1 cellular context compared by ENCODE assay signal in genomic region chr19:39539519-39540332, GRCh38.
TF ChIP-seq lines count a peak whose summit lies in the region.

A gene with protein sequence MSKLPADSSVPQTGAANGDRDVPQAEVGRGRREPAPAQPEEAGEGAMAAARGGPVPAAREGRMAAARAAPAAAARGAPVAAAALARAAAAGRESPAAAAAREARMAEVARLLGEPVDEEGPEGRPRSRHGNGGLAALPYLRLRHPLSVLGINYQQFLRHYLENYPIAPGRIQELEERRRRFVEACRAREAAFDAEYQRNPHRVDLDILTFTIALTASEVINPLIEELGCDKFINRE (minus strand): TSS chr19:39540161. CDS start chr19:39540079, 82 bp downstream.

TF ChIP-seq in HepG2, 621 proteins besides CTCF, POLR2A, EP300 and RAD21 (continued from another document and continues in another):
- TF ChIP-seq ZBTB25 (CRISPR knock-in tag; IDR thresholded peaks at IDR 0.05) (peak; percentile 39; the same call in 1 of the 2 replicates), IRF9 (CRISPR knock-in tag; IDR thresholded peaks at IDR 0.05; ENCODE audit: borderline replicate concordance) (no peak; the same call in 1 of the 2 replicates), ZSCAN20 (CRISPR knock-in tag; IDR thresholded peaks at IDR 0.05; ENCODE audit: borderline replicate concordance) (peak; percentile 88; the same call in 1 of the 2 replicates), ZNF775 (CRISPR knock-in tag; IDR thresholded peaks at IDR 0.05; ENCODE audit: borderline replicate concordance) (no peak), REL (CRISPR knock-in tag; conservative IDR thresholded peaks at IDR 0.05) (no peak), POLR2G (IDR thresholded peaks at IDR 0.05; ENCODE audit: low read depth, low read length) (peak; percentile 87), ZFP62 (CRISPR knock-in tag; IDR thresholded peaks at IDR 0.05) (no peak), ZNF501 (CRISPR knock-in tag; IDR thresholded peaks at IDR 0.05) (peak; percentile 50; the same call in 1 of the 2 replicates), ZNF441 (CRISPR knock-in tag; IDR thresholded peaks at IDR 0.05; ENCODE audit: borderline replicate concordance) (0 out of 2 replicates have a peak, but pooled peaks have one; percentile 50), PTBP1 (IDR thresholded peaks at IDR 0.05; ENCODE audit: low read depth, low read length, poor library complexity, severe bottlenecking) (no peak), SMYD3 (CRISPR knock-in tag; IDR thresholded peaks at IDR 0.05) (no peak), NBN (conservative IDR thresholded peaks at IDR 0.05) (no peak), ZNF30 (CRISPR knock-in tag; IDR thresholded peaks at IDR 0.05) (no peak), ZBTB10 (CRISPR knock-in tag; IDR thresholded peaks at IDR 0.05; ENCODE audit: borderline replicate concordance) (no peak), HOXD1 (CRISPR knock-in tag; IDR thresholded peaks at IDR 0.05) (0 out of 2 replicates have a peak, but pooled peaks have one; percentile 65), ZNF83 (CRISPR knock-in tag; IDR thresholded peaks at IDR 0.05; ENCODE audit: borderline replicate concordance) (no peak), ZNF652 (CRISPR knock-in tag; IDR thresholded peaks at IDR 0.05; ENCODE audit: borderline replicate concordance, low read depth) (no peak), MXD4 (CRISPR knock-in tag; IDR thresholded peaks at IDR 0.05) (no peak), RCOR2 (CRISPR knock-in tag; IDR thresholded peaks at IDR 0.05) (no peak), ZNF879 (CRISPR knock-in tag; IDR thresholded peaks at IDR 0.05) (no peak), ZNF12 (CRISPR knock-in tag; IDR thresholded peaks at IDR 0.05) (no peak), FUBP1 (CRISPR knock-in tag; IDR thresholded peaks at IDR 0.05; ENCODE audit: borderline replicate concordance) (no peak), PBX2 (CRISPR knock-in tag; IDR thresholded peaks at IDR 0.05) (no peak), SALL1 (CRISPR knock-in tag; IDR thresholded peaks at IDR 0.05) (peak; percentile 66), ZNF282 (IDR thresholded peaks at IDR 0.05; ENCODE audit: partially characterized antibody) (no peak), ZFYVE20 (CRISPR knock-in tag; IDR thresholded peaks at IDR 0.05; ENCODE audit: borderline replicate concordance, low read depth) (no peak), ZNF451 (CRISPR knock-in tag; IDR thresholded peaks at IDR 0.05) (0 out of 2 replicates have a peak, but pooled peaks have one; percentile 41), ARNT (IDR thresholded peaks at IDR 0.05) (no peak), ZNF383 (CRISPR knock-in tag; IDR thresholded peaks at IDR 0.05; ENCODE audit: borderline replicate concordance) (no peak), DNMT3B (CRISPR knock-in tag; conservative IDR thresholded peaks at IDR 0.05) (peak; percentile 78; the same call in 1 of the 2 replicates), NAIF1 (CRISPR knock-in tag; IDR thresholded peaks at IDR 0.05; ENCODE audit: borderline replicate concordance) (peak; percentile 98), ZUFSP (CRISPR knock-in tag; IDR thresholded peaks at IDR 0.05; ENCODE audit: borderline replicate concordance) (no peak)
- TF ChIP-seq, protein P1, sequence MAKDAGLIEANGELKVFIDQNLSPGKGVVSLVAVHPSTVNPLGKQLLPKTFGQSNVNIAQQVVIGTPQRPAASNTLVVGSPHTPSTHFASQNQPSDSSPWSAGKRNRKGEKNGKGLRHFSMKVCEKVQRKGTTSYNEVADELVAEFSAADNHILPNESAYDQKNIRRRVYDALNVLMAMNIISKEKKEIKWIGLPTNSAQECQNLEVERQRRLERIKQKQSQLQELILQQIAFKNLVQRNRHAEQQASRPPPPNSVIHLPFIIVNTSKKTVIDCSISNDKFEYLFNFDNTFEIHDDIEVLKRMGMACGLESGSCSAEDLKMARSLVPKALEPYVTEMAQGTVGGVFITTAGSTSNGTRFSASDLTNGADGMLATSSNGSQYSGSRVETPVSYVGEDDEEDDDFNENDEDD (CRISPR knock-in tag; IDR thresholded peaks at IDR 0.05; ENCODE audit: borderline replicate concordance): peak; percentile 64; the same call in 1 of the 2 replicates
- TF ChIP-seq, protein P2, sequence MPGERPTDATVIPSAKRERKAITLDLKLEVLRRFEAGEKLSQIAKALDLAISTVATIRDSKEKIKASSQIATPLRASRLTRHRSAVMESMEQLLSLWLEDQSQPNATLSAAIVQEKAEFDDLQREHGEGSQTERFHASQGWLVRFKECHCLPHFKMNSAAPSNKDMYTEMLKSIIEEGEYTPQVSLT (CRISPR knock-in tag; IDR thresholded peaks at IDR 0.05; ENCODE audit: borderline replicate concordance, low read depth): no peak
- TF ChIP-seq, protein P3, sequence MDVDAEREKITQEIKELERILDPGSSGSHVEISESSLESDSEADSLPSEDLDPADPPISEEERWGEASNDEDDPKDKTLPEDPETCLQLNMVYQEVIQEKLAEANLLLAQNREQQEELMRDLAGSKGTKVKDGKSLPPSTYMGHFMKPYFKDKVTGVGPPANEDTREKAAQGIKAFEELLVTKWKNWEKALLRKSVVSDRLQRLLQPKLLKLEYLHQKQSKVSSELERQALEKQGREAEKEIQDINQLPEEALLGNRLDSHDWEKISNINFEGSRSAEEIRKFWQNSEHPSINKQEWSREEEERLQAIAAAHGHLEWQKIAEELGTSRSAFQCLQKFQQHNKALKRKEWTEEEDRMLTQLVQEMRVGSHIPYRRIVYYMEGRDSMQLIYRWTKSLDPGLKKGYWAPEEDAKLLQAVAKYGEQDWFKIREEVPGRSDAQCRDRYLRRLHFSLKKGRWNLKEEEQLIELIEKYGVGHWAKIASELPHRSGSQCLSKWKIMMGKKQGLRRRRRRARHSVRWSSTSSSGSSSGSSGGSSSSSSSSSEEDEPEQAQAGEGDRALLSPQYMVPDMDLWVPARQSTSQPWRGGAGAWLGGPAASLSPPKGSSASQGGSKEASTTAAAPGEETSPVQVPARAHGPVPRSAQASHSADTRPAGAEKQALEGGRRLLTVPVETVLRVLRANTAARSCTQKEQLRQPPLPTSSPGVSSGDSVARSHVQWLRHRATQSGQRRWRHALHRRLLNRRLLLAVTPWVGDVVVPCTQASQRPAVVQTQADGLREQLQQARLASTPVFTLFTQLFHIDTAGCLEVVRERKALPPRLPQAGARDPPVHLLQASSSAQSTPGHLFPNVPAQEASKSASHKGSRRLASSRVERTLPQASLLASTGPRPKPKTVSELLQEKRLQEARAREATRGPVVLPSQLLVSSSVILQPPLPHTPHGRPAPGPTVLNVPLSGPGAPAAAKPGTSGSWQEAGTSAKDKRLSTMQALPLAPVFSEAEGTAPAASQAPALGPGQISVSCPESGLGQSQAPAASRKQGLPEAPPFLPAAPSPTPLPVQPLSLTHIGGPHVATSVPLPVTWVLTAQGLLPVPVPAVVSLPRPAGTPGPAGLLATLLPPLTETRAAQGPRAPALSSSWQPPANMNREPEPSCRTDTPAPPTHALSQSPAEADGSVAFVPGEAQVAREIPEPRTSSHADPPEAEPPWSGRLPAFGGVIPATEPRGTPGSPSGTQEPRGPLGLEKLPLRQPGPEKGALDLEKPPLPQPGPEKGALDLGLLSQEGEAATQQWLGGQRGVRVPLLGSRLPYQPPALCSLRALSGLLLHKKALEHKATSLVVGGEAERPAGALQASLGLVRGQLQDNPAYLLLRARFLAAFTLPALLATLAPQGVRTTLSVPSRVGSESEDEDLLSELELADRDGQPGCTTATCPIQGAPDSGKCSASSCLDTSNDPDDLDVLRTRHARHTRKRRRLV (CRISPR knock-in tag; IDR thresholded peaks at IDR 0.05): no peak
- TF ChIP-seq, protein P4, sequence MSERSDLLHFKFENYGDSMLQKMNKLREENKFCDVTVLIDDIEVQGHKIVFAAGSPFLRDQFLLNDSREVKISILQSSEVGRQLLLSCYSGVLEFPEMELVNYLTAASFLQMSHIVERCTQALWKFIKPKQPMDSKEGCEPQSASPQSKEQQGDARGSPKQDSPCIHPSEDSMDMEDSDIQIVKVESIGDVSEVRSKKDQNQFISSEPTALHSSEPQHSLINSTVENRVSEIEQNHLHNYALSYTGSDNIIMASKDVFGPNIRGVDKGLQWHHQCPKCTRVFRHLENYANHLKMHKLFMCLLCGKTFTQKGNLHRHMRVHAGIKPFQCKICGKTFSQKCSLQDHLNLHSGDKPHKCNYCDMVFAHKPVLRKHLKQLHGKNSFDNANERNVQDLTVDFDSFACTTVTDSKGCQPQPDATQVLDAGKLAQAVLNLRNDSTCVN (CRISPR knock-in tag; IDR thresholded peaks at IDR 0.05; ENCODE audit: borderline replicate concordance): no peak
- TF ChIP-seq, protein P5, sequence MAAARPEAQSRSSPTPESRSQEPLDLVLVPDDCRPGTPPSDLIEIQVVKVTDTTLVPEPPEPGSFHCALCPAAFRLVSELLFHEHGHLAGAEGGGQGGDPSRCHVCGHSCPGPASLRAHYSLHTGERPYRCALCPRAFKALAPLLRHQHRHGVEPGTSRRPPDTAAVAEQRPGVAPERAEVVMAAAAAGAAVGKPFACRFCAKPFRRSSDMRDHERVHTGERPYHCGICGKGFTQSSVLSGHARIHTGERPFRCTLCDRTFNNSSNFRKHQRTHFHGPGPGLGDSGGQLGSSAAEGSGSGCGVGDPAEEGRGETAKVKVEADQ (CRISPR knock-in tag; IDR thresholded peaks at IDR 0.05; ENCODE audit: borderline replicate concordance): no peak
- TF ChIP-seq, protein P6, sequence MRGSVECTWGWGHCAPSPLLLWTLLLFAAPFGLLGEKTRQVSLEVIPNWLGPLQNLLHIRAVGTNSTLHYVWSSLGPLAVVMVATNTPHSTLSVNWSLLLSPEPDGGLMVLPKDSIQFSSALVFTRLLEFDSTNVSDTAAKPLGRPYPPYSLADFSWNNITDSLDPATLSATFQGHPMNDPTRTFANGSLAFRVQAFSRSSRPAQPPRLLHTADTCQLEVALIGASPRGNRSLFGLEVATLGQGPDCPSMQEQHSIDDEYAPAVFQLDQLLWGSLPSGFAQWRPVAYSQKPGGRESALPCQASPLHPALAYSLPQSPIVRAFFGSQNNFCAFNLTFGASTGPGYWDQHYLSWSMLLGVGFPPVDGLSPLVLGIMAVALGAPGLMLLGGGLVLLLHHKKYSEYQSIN (CRISPR knock-in tag; IDR thresholded peaks at IDR 0.05; ENCODE audit: borderline replicate concordance): no peak
